ENCODE assay signal across 1 cellular context in the genomic region with DNA sequence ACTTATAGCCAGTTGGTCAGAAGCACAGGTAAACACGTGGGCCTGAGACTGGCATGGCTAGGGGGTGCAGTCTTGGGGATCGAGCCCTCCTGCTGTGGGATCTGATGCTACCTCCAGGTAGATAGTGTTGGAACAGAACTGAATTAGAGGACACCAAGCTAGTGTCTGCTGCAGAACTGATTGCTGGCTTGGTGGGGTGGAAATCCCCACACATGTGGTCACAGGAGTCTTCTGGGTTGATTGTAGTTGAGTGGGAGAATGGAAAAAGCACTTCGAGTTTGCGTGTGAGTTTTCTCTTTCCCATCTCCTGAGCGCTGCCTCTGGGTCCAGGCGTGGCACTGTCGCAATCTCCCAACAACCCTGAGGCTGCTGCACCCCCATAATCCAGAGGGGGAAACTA.
TF ChIP-seq lines count a peak whose summit lies in the region.

No MANE protein-coding gene starts in this region.

TF ChIP-seq in IMR-90, 13 proteins besides CTCF, POLR2A, EP300 and RAD21:
- TF ChIP-seq MXI1 (IDR thresholded peaks at IDR 0.05; ENCODE audit: borderline replicate concordance, low read depth, low read length): no peak
